ENCODE assay signal across 2 cellular contexts in the genomic region with DNA sequence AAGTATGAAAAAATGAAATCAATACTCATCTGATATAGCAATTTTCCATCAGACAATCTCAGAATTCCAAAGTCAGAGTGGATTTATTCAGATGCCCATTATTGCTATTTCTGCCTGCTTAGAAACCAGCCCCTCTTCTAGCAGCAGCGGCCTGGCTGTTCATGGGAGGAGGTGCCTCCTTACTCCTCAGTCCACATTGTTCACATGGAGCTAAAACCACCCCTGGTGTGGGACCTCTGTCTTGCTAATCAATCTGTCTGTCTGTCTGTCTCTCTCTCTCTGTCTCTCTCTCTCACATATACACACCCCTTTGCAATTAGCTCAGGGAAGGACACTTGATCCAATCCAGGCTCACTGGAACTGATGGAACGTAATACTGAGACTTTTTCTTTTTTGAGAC.
TF ChIP-seq lines count a peak whose summit lies in the region.

No MANE protein-coding gene starts in this region.

TF ChIP-seq in GM23338, 12 proteins besides CTCF, POLR2A, EP300 and RAD21:
- TF ChIP-seq, protein P1, sequence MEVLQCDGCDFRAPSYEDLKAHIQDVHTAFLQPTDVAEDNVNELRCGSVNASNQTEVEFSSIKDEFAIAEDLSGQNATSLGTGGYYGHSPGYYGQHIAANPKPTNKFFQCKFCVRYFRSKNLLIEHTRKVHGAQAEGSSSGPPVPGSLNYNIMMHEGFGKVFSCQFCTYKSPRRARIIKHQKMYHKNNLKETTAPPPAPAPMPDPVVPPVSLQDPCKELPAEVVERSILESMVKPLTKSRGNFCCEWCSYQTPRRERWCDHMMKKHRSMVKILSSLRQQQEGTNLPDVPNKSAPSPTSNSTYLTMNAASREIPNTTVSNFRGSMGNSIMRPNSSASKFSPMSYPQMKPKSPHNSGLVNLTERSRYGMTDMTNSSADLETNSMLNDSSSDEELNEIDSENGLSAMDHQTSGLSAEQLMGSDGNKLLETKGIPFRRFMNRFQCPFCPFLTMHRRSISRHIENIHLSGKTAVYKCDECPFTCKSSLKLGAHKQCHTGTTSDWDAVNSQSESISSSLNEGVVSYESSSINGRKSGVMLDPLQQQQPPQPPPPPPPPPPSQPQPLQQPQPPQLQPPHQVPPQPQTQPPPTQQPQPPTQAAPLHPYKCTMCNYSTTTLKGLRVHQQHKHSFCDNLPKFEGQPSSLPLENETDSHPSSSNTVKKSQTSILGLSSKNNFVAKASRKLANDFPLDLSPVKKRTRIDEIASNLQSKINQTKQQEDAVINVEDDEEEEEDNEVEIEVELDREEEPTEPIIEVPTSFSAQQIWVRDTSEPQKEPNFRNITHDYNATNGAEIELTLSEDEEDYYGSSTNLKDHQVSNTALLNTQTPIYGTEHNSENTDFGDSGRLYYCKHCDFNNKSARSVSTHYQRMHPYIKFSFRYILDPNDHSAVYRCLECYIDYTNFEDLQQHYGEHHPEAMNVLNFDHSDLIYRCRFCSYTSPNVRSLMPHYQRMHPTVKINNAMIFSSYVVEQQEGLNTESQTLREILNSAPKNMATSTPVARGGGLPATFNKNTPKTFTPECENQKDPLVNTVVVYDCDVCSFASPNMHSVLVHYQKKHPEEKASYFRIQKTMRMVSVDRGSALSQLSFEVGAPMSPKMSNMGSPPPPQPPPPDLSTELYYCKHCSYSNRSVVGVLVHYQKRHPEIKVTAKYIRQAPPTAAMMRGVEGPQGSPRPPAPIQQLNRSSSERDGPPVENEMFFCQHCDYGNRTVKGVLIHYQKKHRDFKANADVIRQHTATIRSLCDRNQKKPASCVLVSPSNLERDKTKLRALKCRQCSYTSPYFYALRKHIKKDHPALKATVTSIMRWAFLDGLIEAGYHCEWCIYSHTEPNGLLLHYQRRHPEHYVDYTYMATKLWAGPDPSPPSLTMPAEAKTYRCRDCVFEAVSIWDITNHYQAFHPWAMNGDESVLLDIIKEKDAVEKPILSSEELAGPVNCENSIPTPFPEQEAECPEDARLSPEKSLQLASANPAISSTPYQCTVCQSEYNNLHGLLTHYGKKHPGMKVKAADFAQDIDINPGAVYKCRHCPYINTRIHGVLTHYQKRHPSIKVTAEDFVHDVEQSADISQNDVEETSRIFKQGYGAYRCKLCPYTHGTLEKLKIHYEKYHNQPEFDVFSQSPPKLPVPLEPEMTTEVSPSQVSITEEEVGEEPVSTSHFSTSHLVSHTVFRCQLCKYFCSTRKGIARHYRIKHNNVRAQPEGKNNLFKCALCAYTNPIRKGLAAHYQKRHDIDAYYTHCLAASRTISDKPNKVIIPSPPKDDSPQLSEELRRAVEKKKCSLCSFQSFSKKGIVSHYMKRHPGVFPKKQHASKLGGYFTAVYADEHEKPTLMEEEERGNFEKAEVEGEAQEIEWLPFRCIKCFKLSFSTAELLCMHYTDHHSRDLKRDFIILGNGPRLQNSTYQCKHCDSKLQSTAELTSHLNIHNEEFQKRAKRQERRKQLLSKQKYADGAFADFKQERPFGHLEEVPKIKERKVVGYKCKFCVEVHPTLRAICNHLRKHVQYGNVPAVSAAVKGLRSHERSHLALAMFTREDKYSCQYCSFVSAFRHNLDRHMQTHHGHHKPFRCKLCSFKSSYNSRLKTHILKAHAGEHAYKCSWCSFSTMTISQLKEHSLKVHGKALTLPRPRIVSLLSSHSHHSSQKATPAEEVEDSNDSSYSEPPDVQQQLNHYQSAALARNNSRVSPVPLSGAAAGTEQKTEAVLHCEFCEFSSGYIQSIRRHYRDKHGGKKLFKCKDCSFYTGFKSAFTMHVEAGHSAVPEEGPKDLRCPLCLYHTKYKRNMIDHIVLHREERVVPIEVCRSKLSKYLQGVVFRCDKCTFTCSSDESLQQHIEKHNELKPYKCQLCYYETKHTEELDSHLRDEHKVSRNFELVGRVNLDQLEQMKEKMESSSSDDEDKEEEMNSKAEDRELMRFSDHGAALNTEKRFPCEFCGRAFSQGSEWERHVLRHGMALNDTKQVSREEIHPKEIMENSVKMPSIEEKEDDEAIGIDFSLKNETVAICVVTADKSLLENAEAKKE (CRISPR knock-in tag; IDR thresholded peaks at IDR 0.05), result peak; percentile 38; the same call in 1 of the 2 replicates
- TF ChIP-seq NANOG (IDR thresholded peaks at IDR 0.05; ENCODE audit: borderline replicate concordance) (no peak), JUNB (IDR thresholded peaks at IDR 0.05; ENCODE audit: unreplicated experiment) (no peak), ZNF114 (CRISPR knock-in tag; IDR thresholded peaks at IDR 0.05) (no peak), STAT1 (IDR thresholded peaks at IDR 0.05; ENCODE audit: unreplicated experiment) (no peak), POLR2AphosphoS5 (IDR thresholded peaks at IDR 0.05; ENCODE audit: low read depth) (no peak)

TF ChIP-seq in WTC11, 78 proteins besides CTCF, POLR2A, EP300 and RAD21:
- no peak for TF ChIP-seq ZNF532 (CRISPR knock-in tag; IDR thresholded peaks at IDR 0.05; ENCODE audit: borderline replicate concordance)
- TF ChIP-seq, protein P2, sequence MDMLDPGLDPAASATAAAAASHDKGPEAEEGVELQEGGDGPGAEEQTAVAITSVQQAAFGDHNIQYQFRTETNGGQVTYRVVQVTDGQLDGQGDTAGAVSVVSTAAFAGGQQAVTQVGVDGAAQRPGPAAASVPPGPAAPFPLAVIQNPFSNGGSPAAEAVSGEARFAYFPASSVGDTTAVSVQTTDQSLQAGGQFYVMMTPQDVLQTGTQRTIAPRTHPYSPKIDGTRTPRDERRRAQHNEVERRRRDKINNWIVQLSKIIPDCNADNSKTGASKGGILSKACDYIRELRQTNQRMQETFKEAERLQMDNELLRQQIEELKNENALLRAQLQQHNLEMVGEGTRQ (CRISPR knock-in tag; IDR thresholded peaks at IDR 0.05), result 0 out of 2 replicates have a peak, but pooled peaks have one; percentile 15
- no peak for TF ChIP-seq GABPB1 (CRISPR knock-in tag; IDR thresholded peaks at IDR 0.05)
- TF ChIP-seq ZNF425 (CRISPR knock-in tag; conservative IDR thresholded peaks at IDR 0.05), result no peak
